8 cellular contexts compared by ENCODE assay signal in the genomic region with DNA sequence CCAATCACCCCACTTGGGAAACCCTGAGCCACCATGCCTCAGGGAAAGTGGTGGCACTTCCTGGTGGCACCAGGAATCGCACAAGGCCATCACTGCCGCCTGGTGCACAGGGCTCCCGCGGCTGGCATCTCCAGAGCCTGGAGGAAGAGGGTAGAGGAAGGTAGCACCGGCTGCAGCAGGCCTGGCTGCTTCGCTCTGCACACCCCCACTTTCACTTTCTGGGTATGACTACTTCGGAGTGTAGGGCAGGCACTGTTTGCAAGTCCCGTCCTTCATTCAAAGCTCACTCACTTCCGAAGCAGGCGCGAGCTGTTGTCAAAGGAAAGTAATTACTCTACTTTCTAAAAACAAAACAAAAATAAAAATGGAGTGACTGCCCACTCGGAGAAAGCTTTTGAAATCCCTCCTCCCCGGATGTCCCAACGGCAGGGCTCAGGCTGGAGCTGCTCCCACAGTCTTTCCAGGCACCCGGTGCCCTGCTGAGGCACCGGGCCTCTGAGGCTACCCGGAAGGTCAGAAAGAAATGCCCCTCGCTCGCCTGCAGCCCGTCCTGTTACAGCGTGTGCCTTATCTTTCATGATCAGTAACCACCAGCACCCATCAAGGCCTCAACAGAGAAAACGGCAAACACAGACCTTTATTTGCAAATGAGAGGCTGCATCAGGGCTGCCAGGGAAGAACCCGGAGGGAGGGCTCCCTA. TPM values are rescaled to one million over a fixed set of nuclear protein-coding genes. Genes with fewer than 3 reads are reported as not detected.
DNase-seq lines count a peak whose midpoint lies in the region; ATAC-seq, FAIRE-seq and TF ChIP-seq lines count a peak whose summit lies in the region.

No MANE protein-coding gene starts in this region.

- H3K9me3 Mint-ChIP-seq in activated T-cell treated with anti-CD3 and anti-CD28 coated beads, Interleukin-2, amount 50 U/mL, for 24 hours, result no peaks in the 10 kb centered on the region

- H3K36me3 ChIP-seq in trophoblast cell (ENCODE audit: control insufficient read depth in 1 of 2, insufficient read depth in 2 of 2, low read length in 2 of 2) (peaks cover 0 to 8% of the 10 kb centered on the region in 2 experiments), aorta (ENCODE audit: control insufficient read depth in 1 of 2, insufficient read depth in 2 of 2, low read length in 1 of 2) (no peaks in the 10 kb centered on the region)

- no peak overlapping the region for H4K91ac ChIP-seq in trophoblast cell (ENCODE audit: low read depth, low read length)

- H3K79me1 ChIP-seq in trophoblast cell (ENCODE audit: low read length), result peaks cover 12% of the 10 kb centered on the region

- peak overlapping the region; percentile 87 for H3K4ac ChIP-seq in trophoblast cell (ENCODE audit: low read depth, low read length)

- H3K23ac ChIP-seq in trophoblast cell (ENCODE audit: low read length), result no peak overlapping the region

- no peak for TF ChIP-seq EP300 in A549 (IDR thresholded peaks at IDR 0.05)

- H3K4me3 ChIP-seq in A549 (peak overlapping the region; percentile 83), fibroblast of pulmonary artery (replicated peaks; ENCODE audit: low read depth, low read length) (peak overlapping the region; percentile 81), trophoblast cell (ENCODE audit: low read depth, low read length) (peak overlapping the region; percentile 59), aorta (ENCODE audit: low read length in 2 of 2) (peak overlapping the region; percentile 6 to 15)

- H2BK120ac ChIP-seq in trophoblast cell (ENCODE audit: insufficient read depth, low read length, poor library complexity), result no peak overlapping the region

- no peak overlapping the region for H3K14ac ChIP-seq in trophoblast cell (ENCODE audit: low read length)

- FAIRE-seq in A549 (lab: Jason Lieb, UNC), result no peak

- CTCF ChIA-PET in A549 (lab: Yijun Ruan, JAX), result interaction anchor here (1.2 to 2.1 kb wide), 2 partner anchors 8 to 72 kb away, joined by 3 to 7 read pairs; no protein-coding TSS in a partner anchor

- H2AFZ ChIP-seq in trophoblast cell (ENCODE audit: insufficient read depth, low read length, poor library complexity), result peak overlapping the region; percentile 3

- WGBS in A549 (ENCODE audit: missing lambda C conversion rate), result 80% methylated on average over 23 of the region's 23 CpGs
- no CpG with 5 or more reads among the region's 23 CpGs for WGBS in trophoblast cell (ENCODE audit: extremely low coverage, insufficient coverage, insufficient read length)
- WGBS in aorta, 2 donors, result 9 to 10% methylated on average over 23 of the region's 23 CpGs

- H3K4me1 ChIP-seq in A549, result peaks cover 10% of the 10 kb centered on the region
- peaks cover 8 to 14% of the 10 kb centered on the region in 2 experiments for H3K4me1 ChIP-seq in trophoblast cell (ENCODE audit: control insufficient read depth in 1 of 2, insufficient read depth in 2 of 2, low read length in 2 of 2)
- H3K4me1 ChIP-seq in aorta (ENCODE audit: control insufficient read depth in 1 of 2, insufficient read depth in 2 of 2, low read length in 2 of 2), result no peaks in the 10 kb centered on the region

- peaks cover 11% of the 10 kb centered on the region for H3K27me3 Mint-ChIP-seq in activated T-cell treated with anti-CD3 and anti-CD28 coated beads, Interleukin-2, amount 50 U/mL, for 24 hours

- TF ChIP-seq CTCF in A549 (IDR thresholded peaks at IDR 0.05) (no peak), fibroblast of pulmonary artery (IDR thresholded peaks at IDR 0.05; ENCODE audit: low read length, missing control alignments) (no peak)

- H3K79me2 ChIP-seq in trophoblast cell (ENCODE audit: control insufficient read depth, insufficient read depth, low read length, poor library complexity), result peaks cover 30% of the 10 kb centered on the region

- H3K4me1 Mint-ChIP-seq in activated T-cell treated with anti-CD3 and anti-CD28 coated beads, Interleukin-2, amount 50 U/mL, for 24 hours (ENCODE audit: low read depth), result peaks cover 49% of the 10 kb centered on the region

- peaks cover 12% of the 10 kb centered on the region for H3K36me3 Mint-ChIP-seq in activated T-cell treated with anti-CD3 and anti-CD28 coated beads, Interleukin-2, amount 50 U/mL, for 24 hours (ENCODE audit: low read depth)

- no peak overlapping the region for H2BK12ac ChIP-seq in trophoblast cell (ENCODE audit: low read length)

- ATAC-seq in A549 (no peak), aorta (ENCODE audit: low FRiP score) (no peak)

- H3K4me2 ChIP-seq in A549 (peak overlapping the region; percentile 91), trophoblast cell (ENCODE audit: low read length) (peak overlapping the region; percentile 93)

- H2AK5ac ChIP-seq in trophoblast cell (ENCODE audit: low read length), result no peak overlapping the region

- TF ChIP-seq RAD21 in A549 (conservative IDR thresholded peaks at IDR 0.05 in 1 of 2, IDR thresholded peaks at IDR 0.05 in 1 of 2), result no peak

- peak overlapping the region; percentile 91 to 100; a peak in 5 of 6 replicates for H3K27ac ChIP-seq in A549
- H3K27ac ChIP-seq in trophoblast cell (ENCODE audit: low read depth, low read length), result no peak overlapping the region
- H3K27ac ChIP-seq in aorta (ENCODE audit: low read depth in 1 of 2, low read length in 2 of 2), result no peak overlapping the region

- no peaks in the 10 kb centered on the region for H3K27me3 ChIP-seq in trophoblast cell (ENCODE audit: insufficient read depth, low read length)
- no peaks in the 10 kb centered on the region for H3K27me3 ChIP-seq in aorta (ENCODE audit: control insufficient read depth in 1 of 2, insufficient read depth in 2 of 2, low read length in 1 of 2)

- DNase-seq in A549 (ENCODE audit: low read depth in 1 of 2, low spot score in 1 of 2), result peak in 1 of 2 experiments; percentile 17
- DNase-seq in GM19238 (ENCODE audit: insufficient read length, low spot score), result peak; percentile 89
- peak; percentile 64 for DNase-seq in NOMO-1 treated with dmso at 0.1 percent for 144 hours (lab: John Stamatoyannopoulos, UW; ENCODE audit: unreplicated experiment)
- peak; percentile 71 for DNase-seq in activated T-cell treated with anti-CD3 and anti-CD28 coated beads, Interleukin-2, amount 50 U/mL, for 24 hours
- peak; percentile 45 for DNase-seq in fibroblast of pulmonary artery (ENCODE audit: low read depth)
- DNase-seq in trophoblast cell, result peak in 1 of 2 donors; percentile 50
- peak in 1 of 2 donors; percentile 64 for DNase-seq in aorta
- DNase-seq in NCI-H2029 treated with DMSO at 0.1 percent for 48 hours (lab: John Stamatoyannopoulos, UW), result no peak

- intact Hi-C loops in aorta (cut with DNase I), result loop anchor here in 1 of 2 donors (10.0 kb wide), 1 partner anchor 259 kb away; a partner anchor contains a TSS

- H3K9ac ChIP-seq in trophoblast cell (ENCODE audit: low read length), result no peak overlapping the region

- H3K18ac ChIP-seq in trophoblast cell (ENCODE audit: low read length), result peak overlapping the region; percentile 37

- TF ChIP-seq POLR2A in A549 (IDR thresholded peaks at IDR 0.05; ENCODE audit: low read length), result no peak

- POLR2A ChIA-PET in A549 (lab: Yijun Ruan, JAX), result interaction anchor here (0.7 kb wide), 1 partner anchor 70 kb away, joined by 3 read pairs; a partner anchor contains a TSS

- H3K9me3 ChIP-seq in A549 (no peaks in the 10 kb centered on the region), trophoblast cell (ENCODE audit: insufficient read depth, low read depth, low read length) (peaks cover 1% of the 10 kb centered on the region), aorta (ENCODE audit: control insufficient read depth, low read length) (no peaks in the 10 kb centered on the region)

- peak overlapping the region; percentile 97 for H3K27ac Mint-ChIP-seq in activated T-cell treated with anti-CD3 and anti-CD28 coated beads, Interleukin-2, amount 50 U/mL, for 24 hours

- peak overlapping the region; percentile 92 for H3K4me3 Mint-ChIP-seq in activated T-cell treated with anti-CD3 and anti-CD28 coated beads, Interleukin-2, amount 50 U/mL, for 24 hours

- H4K12ac ChIP-seq in trophoblast cell (ENCODE audit: low read depth, low read length), result no peak overlapping the region

- no peak overlapping the region for H4K8ac ChIP-seq in trophoblast cell (ENCODE audit: low read depth, low read length)

- no peak overlapping the region for H2BK5ac ChIP-seq in trophoblast cell (ENCODE audit: low read depth, low read length, poor library complexity)

TF ChIP-seq in A549, 52 proteins besides CTCF, POLR2A, EP300 and RAD21 (continues in another document):
- TF ChIP-seq EHMT2 (IDR thresholded peaks at IDR 0.05; ENCODE audit: low read depth), result no peak
- no peak for TF ChIP-seq HOXA7 (CRISPR knock-in tag; IDR thresholded peaks at IDR 0.05)
- TF ChIP-seq, protein P1, sequence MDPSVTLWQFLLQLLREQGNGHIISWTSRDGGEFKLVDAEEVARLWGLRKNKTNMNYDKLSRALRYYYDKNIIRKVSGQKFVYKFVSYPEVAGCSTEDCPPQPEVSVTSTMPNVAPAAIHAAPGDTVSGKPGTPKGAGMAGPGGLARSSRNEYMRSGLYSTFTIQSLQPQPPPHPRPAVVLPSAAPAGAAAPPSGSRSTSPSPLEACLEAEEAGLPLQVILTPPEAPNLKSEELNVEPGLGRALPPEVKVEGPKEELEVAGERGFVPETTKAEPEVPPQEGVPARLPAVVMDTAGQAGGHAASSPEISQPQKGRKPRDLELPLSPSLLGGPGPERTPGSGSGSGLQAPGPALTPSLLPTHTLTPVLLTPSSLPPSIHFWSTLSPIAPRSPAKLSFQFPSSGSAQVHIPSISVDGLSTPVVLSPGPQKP (IDR thresholded peaks at IDR 0.05; ENCODE audit: low read depth, low read length), result no peak
- TF ChIP-seq GATA3 (IDR thresholded peaks at IDR 0.05; ENCODE audit: borderline replicate concordance), result no peak
- TF ChIP-seq HOXB5 (CRISPR knock-in tag; IDR thresholded peaks at IDR 0.05), result no peak
- no peak for TF ChIP-seq ESRRA (IDR thresholded peaks at IDR 0.05; ENCODE audit: borderline replicate concordance, low read length)
- no peak for TF ChIP-seq ZNF302 (CRISPR knock-in tag; IDR thresholded peaks at IDR 0.05)

RNA-seq across cellular contexts. Expression of a gene that starts 2.0 kb away (rescaled TPM):
- 8.9 and 9.0 TPM in 2 replicates for polyA plus RNA-seq in A549 (2011; rRNA removed)
- 9.7 and 13.0 TPM in 2 replicates for polyA plus RNA-seq in A549 (2012; cell fraction: cytosol; rRNA removed)
- polyA plus RNA-seq in A549 (2012; cell fraction: nucleus; rRNA removed), result 25.7 and 37.1 TPM in 2 replicates
- polyA plus RNA-seq in A549 (2017; fragmentation: RNase III; extraction: RNeasy Plus Mini Kit Qiagen cat#74134 plus additional on column Dnase treatment), result 12.4 to 15.3 TPM (median 15.0 TPM) in 3 replicates
- 8.7 and 20.2 TPM in 2 replicates for polyA minus RNA-seq in A549 (2011; rRNA and poly(A)+ RNA removed)
- polyA plus RNA-seq in trophoblast cell (2013), result 16.3 and 17.4 TPM in 2 replicates
- 10 to 100 TPM; 24.4 to 38.0 TPM for total RNA-seq in aorta
- 10 to 100 TPM in 1 of 2 donors, 1 to 10 TPM in 1; 6.6 to 14.5 TPM for polyA plus RNA-seq in aorta

RNA-seq across cellular contexts. Expression of a gene that starts 40.6 kb away (rescaled TPM):
- polyA plus RNA-seq in A549 (2011; rRNA removed) (10.4 and 12.2 TPM in 2 replicates), A549 (2017; fragmentation: RNase III; extraction: RNeasy Plus Mini Kit Qiagen cat#74134 plus additional on column Dnase treatment) (10.8 to 12.0 TPM (median 11.2 TPM) in 3 replicates), aorta (10 to 100 TPM in 1 of 2 donors, 1 to 10 TPM in 1; 5.8 to 13.8 TPM)
- 9.3 and 12.6 TPM in 2 replicates for polyA plus RNA-seq in A549 (2012; cell fraction: cytosol; rRNA removed)
- 5.7 and 7.5 TPM in 2 replicates for polyA plus RNA-seq in A549 (2012; cell fraction: nucleus; rRNA removed)
- 7.4 and 8.6 TPM in 2 replicates for polyA minus RNA-seq in A549 (2011; rRNA and poly(A)+ RNA removed)
- 7.4 and 8.4 TPM in 2 replicates for polyA plus RNA-seq in trophoblast cell (2013)
- total RNA-seq in aorta, result 10 to 100 TPM in 1 of 2 donors, 1 to 10 TPM in 1; 8.3 to 17.3 TPM

Comparison
In these comparisons a context has a peak if more than half of its experiments do, and no peak if none do; other contexts are left out.
1. H3K27ac ChIP-seq: peak in A549 (2 of 2); none in trophoblast cell (single experiment) and aorta (0 of 2).
2. H3K4me3 ChIP-seq: peak in every context shown above with its lines; median percentile 83 in A549; 81 in fibroblast of pulmonary artery; 59 in trophoblast cell; 10 in aorta.